Comparison of ENCODE assay signal across 24 cellular contexts in genomic region chr7:113188396-113188795, GRCh38.
"Had no signal": no experiment of that assay in that cellular context is flagged by ENCODE, and none has a peak within 500 bp of the region (broad histone marks: within the 10 kb centered on the region; RNA-seq: fewer than 3 reads in every experiment).

No MANE protein-coding gene starts in this region.

- H3K27me3 ChIP-seq: colonic mucosa, esophagus muscularis mucosa, neural progenitor cell, ovary, sigmoid colon, stomach, testis, tibial artery had no signal

- ATAC-seq: left lobe of liver; naive thymus-derived CD4-positive, alpha-beta T cell; psoas muscle; right cardiac atrium; stimulated activated effector memory CD8-positive, alpha-beta T cell treated with anti-CD3 and anti-CD28 coated beads, Interleukin-12 subunit alpha, Interleukin-12 subunit beta, amount 100 ng/mL, for 72 hours had no signal

- H2AFZ ChIP-seq: neural progenitor cell had no signal

- H3K4me1 ChIP-seq: colonic mucosa, esophagus muscularis mucosa, neural progenitor cell, psoas muscle, sigmoid colon, stomach, testis, tibial artery had no signal

- H3K36me3 ChIP-seq: colonic mucosa, esophagus muscularis mucosa, neural progenitor cell, ovary, sigmoid colon, stomach, tibial artery had no signal

- H3K4me3 ChIP-seq: colonic mucosa, esophagus muscularis mucosa, lung, neural progenitor cell, ovary, psoas muscle, sigmoid colon, stomach, testis, tibial artery had no signal

- H3K9me3 ChIP-seq: colonic mucosa, esophagus muscularis mucosa, ovary, psoas muscle, sigmoid colon, stomach, testis, tibial artery had no signal

- DNase-seq: colonic mucosa; effector memory CD4-positive, alpha-beta T cell; hypothalamus; kidney; mesenchymal stem cell; midbrain; naive thymus-derived CD4-positive, alpha-beta T cell; nucleus accumbens; ovary; posterior cingulate gyrus; psoas muscle; right cardiac atrium; sigmoid colon; stimulated activated CD4-positive, alpha-beta T cell treated with anti-CD3 and anti-CD28 coated beads, Interleukin-2, amount 100 ng/mL, for 24 hours; stimulated activated CD4-positive, alpha-beta T cell treated with anti-CD3 and anti-CD28 coated beads, Interleukin-4, amount 100 ng/mL, for 24 hours; stimulated activated naive CD4-positive, alpha-beta T cell treated with Interleukin-2 at 50 U/mL for 16 hours; stomach; testis; tibial artery had no signal

- H3K9ac ChIP-seq: neural progenitor cell had no signal

- H3K4me2 ChIP-seq: neural progenitor cell had no signal

- H3K27ac ChIP-seq: colonic mucosa, esophagus muscularis mucosa, neural progenitor cell, ovary, psoas muscle, sigmoid colon, stomach, testis, tibial artery had no signal
